Comparison of ENCODE assay signal across 8 cellular contexts in the genomic region with DNA sequence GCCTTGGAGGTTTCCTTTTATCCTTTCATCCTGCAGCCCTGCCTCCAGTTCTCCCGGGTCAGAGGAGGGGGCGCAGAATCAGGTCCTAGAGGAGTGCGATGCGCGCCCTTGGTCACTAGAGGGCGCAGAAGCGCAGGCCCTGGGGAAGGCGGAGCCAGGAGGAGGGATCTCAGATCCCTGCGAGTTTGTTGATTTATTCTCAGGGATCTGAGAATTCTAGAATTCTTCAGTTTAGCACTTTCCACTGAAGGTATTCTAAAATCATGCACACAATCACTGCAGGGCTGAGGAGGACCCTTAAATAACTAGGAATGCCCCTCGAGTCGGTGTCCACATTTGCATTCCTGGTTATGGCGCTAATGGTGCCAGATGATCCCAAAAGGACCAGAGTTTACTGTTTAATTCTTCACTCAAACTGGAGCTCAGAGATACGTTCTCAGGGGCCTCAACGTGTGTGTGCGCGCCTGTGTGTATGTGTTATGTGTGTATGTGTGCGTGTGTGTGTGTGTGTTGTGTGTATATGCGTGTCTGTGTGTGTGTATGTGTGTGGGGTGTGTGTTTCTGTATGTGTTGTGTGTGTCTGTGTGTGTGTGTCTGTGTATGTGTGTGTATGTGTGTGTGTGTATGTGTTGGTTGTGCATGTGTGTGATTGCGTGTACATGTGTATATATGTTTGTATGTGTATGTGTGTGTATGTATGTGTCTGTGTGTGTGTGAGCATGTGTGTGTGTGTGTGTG.
DNase-seq lines count a peak whose midpoint lies in the region; FAIRE-seq and TF ChIP-seq lines count a peak whose summit lies in the region.

No MANE protein-coding gene starts in this region.

- H3K4me3 ChIP-seq in GM12864 (ENCODE audit: low read depth, low read length), result no peak overlapping the region
- peak overlapping the region; percentile 51; the same call in 1 of the 2 replicates for H3K4me3 ChIP-seq in iPS-20b (ENCODE audit: low read length)

- no peak for FAIRE-seq in H54 (lab: Jason Lieb, UNC)

- no peaks in the 10 kb centered on the region; the same call in 1 of the 2 replicates for H3K4me1 ChIP-seq in iPS-20b (ENCODE audit: insufficient read depth, low read length)

- peak overlapping the region; percentile 33; the same call in 1 of the 2 replicates for H3K9ac ChIP-seq in iPS-20b (ENCODE audit: low read depth, low read length)

- no peaks in the 10 kb centered on the region for H3K27me3 ChIP-seq in iPS-20b (ENCODE audit: insufficient read depth, low read length)

- no peak overlapping the region for H3K27ac ChIP-seq in iPS-20b (ENCODE audit: low read length)

- DNase-seq in GM12864 (ENCODE audit: low read depth) (peak; percentile 5), H54 (ENCODE audit: insufficient read length, low spot score) (peak; percentile 59), T-helper 9 cell (peak; percentile 59), astrocyte of the hippocampus (ENCODE audit: low read depth, low spot score) (peak; percentile 85), NCI-H2107 (lab: John Stamatoyannopoulos, UW) (no peak)
- DNase-seq in stimulated activated CD4-positive, alpha-beta T cell treated with anti-CD3 and anti-CD28 coated beads, Interleukin-12 subunit alpha, Interleukin-12 subunit beta, amount 100 ng/mL, for 48 hours (ENCODE audit: low read depth in 2 of 3, low spot score in 1 of 3), result peak; percentile 23 to 69 (median 51)

- no peaks in the 10 kb centered on the region for H3K9me3 ChIP-seq in iPS-20b (ENCODE audit: insufficient read depth, low read depth, low read length)

- H3K36me3 ChIP-seq in iPS-20b (ENCODE audit: insufficient read depth, low read depth, low read length), result no peaks in the 10 kb centered on the region

- peak; percentile 96 for TF ChIP-seq CTCF in GM12864 (IDR thresholded peaks at IDR 0.05; ENCODE audit: low read depth, low read length, missing control alignments)
- peak; percentile 100 for TF ChIP-seq CTCF in LNCAP (IDR thresholded peaks at IDR 0.05)

- no peak for TF ChIP-seq POLR2A in H54 (IDR thresholded peaks at IDR 0.05; ENCODE audit: low read depth, low read length)
